Comparison of ENCODE assay signal across 1 cellular context in genomic region chr4:179285696-179286095, GRCh38.
TF ChIP-seq lines count a peak whose summit lies in the region.

No MANE protein-coding gene starts in this region.

TF ChIP-seq in HepG2, 621 proteins besides CTCF, POLR2A, EP300 and RAD21 (continued from another document and continues in another):
- TF ChIP-seq ADNP (CRISPR knock-in tag; IDR thresholded peaks at IDR 0.05) (no peak), ZNF556 (CRISPR knock-in tag; IDR thresholded peaks at IDR 0.05; ENCODE audit: borderline replicate concordance) (no peak), TFDP2 (CRISPR knock-in tag; IDR thresholded peaks at IDR 0.05) (no peak), NCOR1 (IDR thresholded peaks at IDR 0.05; ENCODE audit: borderline replicate concordance, low read length) (peak; percentile 51; the same call in 1 of the 2 replicates), PPARG (CRISPR knock-in tag; conservative IDR thresholded peaks at IDR 0.05) (no peak), NCOA5 (CRISPR knock-in tag; IDR thresholded peaks at IDR 0.05) (no peak), GATA4 (IDR thresholded peaks at IDR 0.05; ENCODE audit: borderline replicate concordance, low read depth) (no peak), RARA (CRISPR knock-in tag; IDR thresholded peaks at IDR 0.05) (peak; percentile 66), ATF7-NPFF (CRISPR knock-in tag; IDR thresholded peaks at IDR 0.05; ENCODE audit: low read depth) (no peak), ZNF652 (CRISPR knock-in tag; IDR thresholded peaks at IDR 0.05; ENCODE audit: borderline replicate concordance, low read depth) (no peak), ZNF124 (CRISPR knock-in tag; IDR thresholded peaks at IDR 0.05) (no peak), ZNF331 (CRISPR knock-in tag; IDR thresholded peaks at IDR 0.05) (no peak), BCL3 (CRISPR knock-in tag; IDR thresholded peaks at IDR 0.05) (no peak), SMAD9 (CRISPR knock-in tag; IDR thresholded peaks at IDR 0.05) (no peak), ZBTB44 (CRISPR knock-in tag; IDR thresholded peaks at IDR 0.05) (no peak), ZBTB37 (CRISPR knock-in tag; IDR thresholded peaks at IDR 0.05) (no peak), FLYWCH1 (CRISPR knock-in tag; IDR thresholded peaks at IDR 0.05) (no peak), FOXA1 (IDR thresholded peaks at IDR 0.05) (no peak), FOXA1 (CRISPR knock-in tag; IDR thresholded peaks at IDR 0.05) (no peak), ZNF296 (CRISPR knock-in tag; conservative IDR thresholded peaks at IDR 0.05) (no peak), FOXK2 (IDR thresholded peaks at IDR 0.05) (no peak), ZNF720 (CRISPR knock-in tag; IDR thresholded peaks at IDR 0.05) (no peak), NR2F1 (CRISPR knock-in tag; IDR thresholded peaks at IDR 0.05) (peak in 1 of 2 experiments; percentile 21; a peak in 1 of 4 replicates), ZMYM4 (CRISPR knock-in tag; IDR thresholded peaks at IDR 0.05) (peak; percentile 47; the same call in 1 of the 2 replicates), ZNF563 (CRISPR knock-in tag; IDR thresholded peaks at IDR 0.05) (no peak), ZNF17 (CRISPR knock-in tag; IDR thresholded peaks at IDR 0.05) (no peak), BCL6 (CRISPR knock-in tag; IDR thresholded peaks at IDR 0.05) (0 out of 2 replicates have a peak, but pooled peaks have one; percentile 47), ZNF205 (CRISPR knock-in tag; IDR thresholded peaks at IDR 0.05) (no peak), SALL1 (CRISPR knock-in tag; IDR thresholded peaks at IDR 0.05) (no peak), ARNT2 (CRISPR knock-in tag; IDR thresholded peaks at IDR 0.05; ENCODE audit: low read depth) (no peak), THRA (CRISPR knock-in tag; IDR thresholded peaks at IDR 0.05; ENCODE audit: borderline replicate concordance) (peak; percentile 89), ZBTB42 (CRISPR knock-in tag; IDR thresholded peaks at IDR 0.05) (no peak), ZBTB46 (CRISPR knock-in tag; IDR thresholded peaks at IDR 0.05; ENCODE audit: borderline replicate concordance) (no peak), RFX1 (IDR thresholded peaks at IDR 0.05) (no peak), ZNF234 (CRISPR knock-in tag; conservative IDR thresholded peaks at IDR 0.05) (no peak), NFIC (IDR thresholded peaks at IDR 0.05; ENCODE audit: low read length) (no peak), SP1 (IDR thresholded peaks at IDR 0.05) (no peak), SP1 (CRISPR knock-in tag; IDR thresholded peaks at IDR 0.05) (no peak), RFX3 (CRISPR knock-in tag; IDR thresholded peaks at IDR 0.05) (no peak), PHF21A (CRISPR knock-in tag; IDR thresholded peaks at IDR 0.05) (no peak), SOX13 (IDR thresholded peaks at IDR 0.05) (no peak), SOX13 (CRISPR knock-in tag; conservative IDR thresholded peaks at IDR 0.05 in 1 of 2, IDR thresholded peaks at IDR 0.05 in 1 of 2) (peak in 1 of 2 experiments; percentile 64; a peak in 2 of 4 replicates), ATF6 (CRISPR knock-in tag; conservative IDR thresholded peaks at IDR 0.05) (no peak), GABPA (IDR thresholded peaks at IDR 0.05; ENCODE audit: low read depth, low read length) (no peak), GABPA (CRISPR knock-in tag; IDR thresholded peaks at IDR 0.05; ENCODE audit: low read depth) (0 out of 2 replicates have a peak, but pooled peaks have one; percentile 17), KIAA2018 (CRISPR knock-in tag; IDR thresholded peaks at IDR 0.05; ENCODE audit: borderline replicate concordance) (no peak), CCDC6 (CRISPR knock-in tag; IDR thresholded peaks at IDR 0.05) (no peak), POGK (CRISPR knock-in tag; conservative IDR thresholded peaks at IDR 0.05) (no peak)
